ENCODE assay signal across 17 cellular contexts in the genomic region with DNA sequence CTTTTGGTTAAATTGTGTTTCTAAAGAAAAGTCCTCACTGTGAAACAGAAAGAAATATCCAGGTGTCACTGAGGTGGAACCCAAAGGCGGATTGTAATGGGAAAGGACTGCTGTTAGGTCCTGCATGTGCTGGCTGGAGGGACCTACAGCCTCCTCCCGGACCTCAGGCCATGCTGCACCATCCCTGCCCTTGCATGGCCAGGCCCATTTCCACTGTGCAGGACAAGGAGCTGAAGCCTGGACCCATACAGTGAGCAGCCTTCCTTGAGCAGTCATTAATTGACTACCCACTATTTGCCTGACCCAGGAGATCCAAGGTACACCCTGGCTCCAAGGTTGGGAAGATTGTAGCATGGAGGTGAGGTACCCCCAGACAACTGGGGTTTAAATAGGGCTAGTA. TPM values are rescaled to one million over a fixed set of nuclear protein-coding genes. Genes with fewer than 3 reads are reported as not detected.
A peak's percentile ranks its signal among the peaks of the same experiment; 100 is the strongest.
DNase-seq lines count a peak whose midpoint lies in the region; ATAC-seq, FAIRE-seq and TF ChIP-seq lines count a peak whose summit lies in the region.
"Had no signal": no experiment of that assay in that cellular context is flagged by ENCODE, and none has a peak within 500 bp of the region (broad histone marks: within the 10 kb centered on the region; RNA-seq: fewer than 3 reads in every experiment).

No MANE protein-coding gene starts in this region.

- H3K4me1 ChIP-seq in sigmoid colon = no peaks in the 10 kb centered on the region
- H3K4me1 ChIP-seq: BLaER1 treated with 17β-estradiol and CSF1 and Interleukin-3, amounts not matched to agents 10 nM and 100 nM had no signal

- no peaks in the 10 kb centered on the region for H3K9me3 ChIP-seq in sigmoid colon

- no peaks in the 10 kb centered on the region for H3K36me3 ChIP-seq in sigmoid colon
- H3K36me3 ChIP-seq: BLaER1 treated with 17β-estradiol and CSF1 and Interleukin-3, amounts not matched to agents 10 nM and 100 nM had no signal

- no peak for ATAC-seq in GM19455 (IDR thresholded peaks at IDR 0.05; ENCODE audit: unreplicated experiment)

- TF ChIP-seq CTCF in chondrocyte (IDR thresholded peaks at IDR 0.05) = no peak
- TF ChIP-seq CTCF in sigmoid colon (IDR thresholded peaks at IDR 0.05) = no peak

- H3K27ac ChIP-seq in sigmoid colon = no peak overlapping the region
- H3K27ac ChIP-seq: BLaER1 treated with 17β-estradiol and CSF1 and Interleukin-3, amounts not matched to agents 10 nM and 100 nM had no signal

- TF ChIP-seq POLR2A in sigmoid colon (IDR thresholded peaks at IDR 0.05) = no peak

- DNase-seq in activated effector memory CD4-positive, alpha-beta T cell treated with anti-CD3 and anti-CD28 coated beads, Interleukin-2, amount 50 U/mL, for 16 hours = peak; percentile 53
- no peak for DNase-seq in activated effector memory CD4-positive, alpha-beta T cell treated with Interleukin-2 at 50 U/mL for 16 hours
- DNase-seq in chondrocyte (ENCODE audit: low spot score) = peak; percentile 34
- peak; percentile 17 for DNase-seq in sigmoid colon
- no peak for DNase-seq in urothelium cell line (ENCODE audit: low spot score)
- no peak for DNase-seq in HTR-8/SVneo (ENCODE audit: insufficient read length, low spot score)
- DNase-seq: ACHN, Calu3, DMS 273 treated with DMSO at 0.1 percent for 48 hours, HCEC 1CT, HFFc6 had no signal

- no peak overlapping the region for H3K27ac Mint-ChIP-seq in chondrocyte (ENCODE audit: unreplicated experiment)
- H3K27ac Mint-ChIP-seq: CD4-positive, alpha-beta T cell; HFFc6 had no signal

- H3K27me3 ChIP-seq in sigmoid colon = peaks cover 0 to 11% (median 7%) of the 10 kb centered on the region in 3 donors
- H3K27me3 ChIP-seq: BLaER1 treated with 17β-estradiol and CSF1 and Interleukin-3, amounts not matched to agents 10 nM and 100 nM had no signal

- intact Hi-C loops in sigmoid colon (cut with DNase I) = no loop called here

- no peaks in the 10 kb centered on the region for H3K36me3 Mint-ChIP-seq in chondrocyte (ENCODE audit: low read depth)

- FAIRE-seq in urothelium cell line (lab: Jason Lieb, UNC) (peak; percentile 50), HTR-8/SVneo (lab: Jason Lieb, UNC) (no peak)

- no peak for TF ChIP-seq EP300 in sigmoid colon (IDR thresholded peaks at IDR 0.05)

- H3K4me3 ChIP-seq in sigmoid colon = no peak overlapping the region
- H3K4me3 ChIP-seq: BLaER1 treated with 17β-estradiol and CSF1 and Interleukin-3, amounts not matched to agents 10 nM and 100 nM had no signal

- H3K27me3 Mint-ChIP-seq in chondrocyte (ENCODE audit: low read depth) = peaks cover 7% of the 10 kb centered on the region

- WGBS in sigmoid colon, 2 donors = 64 to 69% methylated on average over 2 of the region's 2 CpGs

- H3K4me3 Mint-ChIP-seq in chondrocyte (ENCODE audit: unreplicated experiment) = no peak overlapping the region
- H3K4me3 Mint-ChIP-seq: CD4-positive, alpha-beta T cell; HFFc6 had no signal

- H3K9me3 Mint-ChIP-seq in chondrocyte (ENCODE audit: low read depth) = no peaks in the 10 kb centered on the region
- H3K9me3 Mint-ChIP-seq: CD4-positive, alpha-beta T cell had no signal

- H3K4me1 Mint-ChIP-seq in chondrocyte (ENCODE audit: low read depth) = no peaks in the 10 kb centered on the region

RNA-seq across cellular contexts. Expression of gene VSTM2B, which starts 17.6 kb away (rescaled TPM):
- total RNA-seq in chondrocyte (not detected in 3 replicates), sigmoid colon (under 1 TPM in 1 of 4 donors, not detected in 3; 0.41 TPM)
- not detected for polyA plus RNA-seq in sigmoid colon
- total RNA-seq: A172; Calu3; CD4-positive, alpha-beta T cell; Daoy; HFFc6; HT1080 had no signal

Comparison
In these comparisons a context has a peak if more than half of its experiments do, and no peak if none do; other contexts are left out.
1. DNase-seq: peak in activated effector memory CD4-positive, alpha-beta T cell treated with anti-CD3 and anti-CD28 coated beads, Interleukin-2, amount 50 U/mL, for 16 hours (single experiment), chondrocyte (single experiment) and sigmoid colon (single experiment); none in activated effector memory CD4-positive, alpha-beta T cell treated with Interleukin-2 at 50 U/mL for 16 hours (single experiment), urothelium cell line (single experiment) and HTR-8/SVneo (single experiment).